ENCODE assay signal across 23 cellular contexts in genomic region chr7:108018668-108019067, GRCh38. TPM values are rescaled to one million over a fixed set of nuclear protein-coding genes. Genes with fewer than 3 reads are reported as not detected.
A peak's percentile ranks its signal among the peaks of the same experiment; 100 is the strongest.
DNase-seq lines count a peak whose midpoint lies in the region; ATAC-seq and TF ChIP-seq lines count a peak whose summit lies in the region.
"Had no signal": no experiment of that assay in that cellular context is flagged by ENCODE, and none has a peak within 500 bp of the region (broad histone marks: within the 10 kb centered on the region; RNA-seq: fewer than 3 reads in every experiment).

No MANE protein-coding gene starts in this region.

- no peak overlapping the region for H3K27ac Mint-ChIP-seq in stimulated activated effector memory CD8-positive, alpha-beta T cell treated with anti-CD3 and anti-CD28 coated beads, Interleukin-12 subunit alpha, Interleukin-12 subunit beta, amount 100 ng/mL, for 72 hours
- H3K27ac Mint-ChIP-seq: CD4-positive, alpha-beta memory T cell; CD4-positive, CD25-positive, alpha-beta regulatory T cell; CD8-positive, alpha-beta memory T cell had no signal

- DNase-seq in IMR-90 (no peak), esophagus muscularis mucosa (ENCODE audit: extremely low spot score) (peak; percentile 50), mesenchymal stem cell (no peak), anterior cingulate cortex (lab: John Stamatoyannopoulos, UW) (no peak), ovary (no peak), AG08395 (ENCODE audit: low spot score) (no peak)
- no peak for DNase-seq in stimulated activated effector memory CD8-positive, alpha-beta T cell treated with anti-CD3 and anti-CD28 coated beads, Interleukin-12 subunit alpha, Interleukin-12 subunit beta, amount 100 ng/mL, for 72 hours (ENCODE audit: low spot score in 2 of 2)
- DNase-seq: BE2C; C1 segment of cervical spinal cord; CD4-positive, alpha-beta memory T cell; CD4-positive, CD25-positive, alpha-beta regulatory T cell; CD8-positive, alpha-beta memory T cell; COR-L47; DMS 273 treated with DMSO at 0.1 percent for 48 hours; DMS153; DMS53; DMS79; DND-41; GF-D8 had no signal

- peaks cover 12% of the 10 kb centered on the region for H3K4me1 ChIP-seq in IMR-90 (ENCODE audit: control insufficient read depth, insufficient read depth, low read length)
- peaks cover 0 to 40% (median 30%) of the 10 kb centered on the region in 4 donors for H3K4me1 ChIP-seq in esophagus muscularis mucosa
- peaks cover 6% of the 10 kb centered on the region for H3K4me1 ChIP-seq in mesenchymal stem cell (ENCODE audit: control insufficient read depth, insufficient read depth, low read depth, low read length)
- H3K4me1 ChIP-seq in ovary (ENCODE audit: insufficient read depth): peaks cover 3% of the 10 kb centered on the region

- intact Hi-C loops in IMR-90 (cut with micrococcal nuclease) (no loop called here), esophagus muscularis mucosa (cut with DNase I) (loop anchor here (10.0 kb wide), 1 partner anchor 274 kb away; the partner anchor contains the start of gene CBLL1), ovary (cut with DNase I) (no loop called here)

- no peak overlapping the region for H3K4me3 ChIP-seq in IMR-90 (ENCODE audit: insufficient read depth, low read depth, low read length)
- no peak overlapping the region for H3K4me3 ChIP-seq in esophagus muscularis mucosa
- H3K4me3 ChIP-seq in mesenchymal stem cell (ENCODE audit: insufficient read depth in 1 of 2, low read depth in 1 of 2, low read length in 2 of 2): no peak overlapping the region
- H3K4me3 ChIP-seq in ovary: no peak overlapping the region
- H3K4me3 ChIP-seq: A549, BLaER1 had no signal

- no peaks in the 10 kb centered on the region for H3K4me1 Mint-ChIP-seq in stimulated activated effector memory CD8-positive, alpha-beta T cell treated with anti-CD3 and anti-CD28 coated beads, Interleukin-12 subunit alpha, Interleukin-12 subunit beta, amount 100 ng/mL, for 72 hours
- H3K4me1 Mint-ChIP-seq: CD14-positive monocyte; CD4-positive, CD25-positive, alpha-beta regulatory T cell; CD8-positive, alpha-beta memory T cell had no signal

- TF ChIP-seq EP300 in esophagus muscularis mucosa (IDR thresholded peaks at IDR 0.05): no peak
- TF ChIP-seq EP300 in ovary (IDR thresholded peaks at IDR 0.05): no peak

- no peaks in the 10 kb centered on the region for H3K36me3 Mint-ChIP-seq in stimulated activated effector memory CD8-positive, alpha-beta T cell treated with anti-CD3 and anti-CD28 coated beads, Interleukin-12 subunit alpha, Interleukin-12 subunit beta, amount 100 ng/mL, for 72 hours
- H3K36me3 Mint-ChIP-seq: CD14-positive monocyte; CD4-positive, alpha-beta memory T cell; CD4-positive, CD25-positive, alpha-beta regulatory T cell; CD8-positive, alpha-beta memory T cell had no signal

- H2BK5ac ChIP-seq in IMR-90 (ENCODE audit: low read depth, low read length, poor library complexity, severe bottlenecking): no peak overlapping the region
- no peak overlapping the region for H2BK5ac ChIP-seq in mesenchymal stem cell (ENCODE audit: low read depth, low read length, poor library complexity, severe bottlenecking)

- ATAC-seq in IMR-90 (ENCODE audit: low read depth): no peak
- ATAC-seq in stimulated activated effector memory CD8-positive, alpha-beta T cell treated with anti-CD3 and anti-CD28 coated beads, Interleukin-12 subunit alpha, Interleukin-12 subunit beta, amount 100 ng/mL, for 72 hours: peak; percentile 40
- ATAC-seq: A549 had no signal

- TF ChIP-seq POLR2A in IMR-90 (IDR thresholded peaks at IDR 0.05; ENCODE audit: low read depth, low read length) (no peak), esophagus muscularis mucosa (IDR thresholded peaks at IDR 0.05; ENCODE audit: low read depth) (no peak), ovary (IDR thresholded peaks at IDR 0.05) (no peak)

- no peaks in the 10 kb centered on the region for H3K9me3 ChIP-seq in IMR-90 (ENCODE audit: control insufficient read depth, insufficient read depth, low read length)
- H3K9me3 ChIP-seq in esophagus muscularis mucosa: no peaks in the 10 kb centered on the region
- H3K9me3 ChIP-seq in mesenchymal stem cell (ENCODE audit: control insufficient read depth, low read length): no peaks in the 10 kb centered on the region
- H3K9me3 ChIP-seq in ovary: no peaks in the 10 kb centered on the region
- H3K9me3 ChIP-seq: A549, BE2C, BLaER1 had no signal

- no peaks in the 10 kb centered on the region; the same call in 1 of the 2 replicates for H4K20me1 ChIP-seq in IMR-90 (ENCODE audit: insufficient read depth, low read length)
- H4K20me1 ChIP-seq: BLaER1 had no signal

- no peak overlapping the region; the same call in 1 of the 2 replicates for H2AK5ac ChIP-seq in IMR-90 (ENCODE audit: low read depth, low read length)
- H2AK5ac ChIP-seq in mesenchymal stem cell (ENCODE audit: low read length, severe bottlenecking): peak overlapping the region; percentile 94

- no peak overlapping the region; the same call in 1 of the 2 replicates for H3K14ac ChIP-seq in IMR-90 (replicated peaks; ENCODE audit: low read depth, low read length)
- H3K14ac ChIP-seq in mesenchymal stem cell (ENCODE audit: low read length in 2 of 2): no peak overlapping the region

- H3K9me3 Mint-ChIP-seq in stimulated activated effector memory CD8-positive, alpha-beta T cell treated with anti-CD3 and anti-CD28 coated beads, Interleukin-12 subunit alpha, Interleukin-12 subunit beta, amount 100 ng/mL, for 72 hours: no peaks in the 10 kb centered on the region
- H3K9me3 Mint-ChIP-seq: CD14-positive monocyte; CD4-positive, alpha-beta memory T cell; CD4-positive, CD25-positive, alpha-beta regulatory T cell; CD8-positive, alpha-beta memory T cell had no signal

- H4K8ac ChIP-seq in IMR-90 (ENCODE audit: low read depth in 2 of 2, low read length in 2 of 2): no peak overlapping the region
- no peak overlapping the region for H4K8ac ChIP-seq in mesenchymal stem cell (ENCODE audit: low read length)

- dilution Hi-C loops in IMR-90 (cut with HindIII; ENCODE audit: low sequenced_read_pairs, unreplicated experiment): loop anchor here (25.0 kb wide), 1 partner anchor 119 kb away; the partner anchor contains the start of gene LAMB4

- H3K18ac ChIP-seq in IMR-90 (ENCODE audit: low read depth, low read length) (no peak overlapping the region), mesenchymal stem cell (ENCODE audit: low read depth in 1 of 2, low read length in 2 of 2) (no peak overlapping the region)

- TF ChIP-seq CTCF in IMR-90 (conservative IDR thresholded peaks at IDR 0.05; ENCODE audit: low read depth, low read length) (no peak), esophagus muscularis mucosa (IDR thresholded peaks at IDR 0.05) (no peak), ovary (IDR thresholded peaks at IDR 0.05) (no peak)

- H3K27me3 ChIP-seq in IMR-90 (ENCODE audit: control insufficient read depth, insufficient read depth, low read length) (no peaks in the 10 kb centered on the region), esophagus muscularis mucosa (no peaks in the 10 kb centered on the region), mesenchymal stem cell (ENCODE audit: control insufficient read depth in 1 of 2, insufficient read depth in 1 of 2, low read length in 2 of 2) (no peaks in the 10 kb centered on the region), ovary (no peaks in the 10 kb centered on the region)
- H3K27me3 ChIP-seq: BE2C, BLaER1 had no signal

- H2BK15ac ChIP-seq in IMR-90 (ENCODE audit: low read depth, low read length) (no peak overlapping the region), mesenchymal stem cell (ENCODE audit: low read depth, poor library complexity, severe bottlenecking) (no peak overlapping the region)

- POLR2A ChIA-PET in IMR-90 (lab: Charles Lee; ENCODE audit: unreplicated experiment): no interaction called here

- H3K23ac ChIP-seq in IMR-90 (ENCODE audit: low read depth, low read length): no peak overlapping the region
- H3K23ac ChIP-seq in mesenchymal stem cell (ENCODE audit: low read length in 2 of 2): no peak overlapping the region

- H3K9ac ChIP-seq in IMR-90 (ENCODE audit: low read depth, low read length) (no peak overlapping the region), mesenchymal stem cell (ENCODE audit: low read length) (no peak overlapping the region)
- H3K9ac ChIP-seq: BLaER1 had no signal

- H4K91ac ChIP-seq in IMR-90 (ENCODE audit: insufficient read depth, low read depth, low read length) (no peak overlapping the region), mesenchymal stem cell (ENCODE audit: low read length) (no peak overlapping the region)

- H3K27ac ChIP-seq in IMR-90 (ENCODE audit: insufficient read depth, low read length): no peak overlapping the region
- H3K27ac ChIP-seq in esophagus muscularis mucosa (replicated peaks in 1 of 4): no peak overlapping the region
- H3K27ac ChIP-seq in mesenchymal stem cell (ENCODE audit: low read length, poor library complexity, severe bottlenecking): no peak overlapping the region
- H3K27ac ChIP-seq in ovary: no peak overlapping the region
- H3K27ac ChIP-seq: 22Rv1, BLaER1 had no signal

- H3K4me3 Mint-ChIP-seq in stimulated activated effector memory CD8-positive, alpha-beta T cell treated with anti-CD3 and anti-CD28 coated beads, Interleukin-12 subunit alpha, Interleukin-12 subunit beta, amount 100 ng/mL, for 72 hours: no peak overlapping the region
- H3K4me3 Mint-ChIP-seq: CD14-positive monocyte; CD4-positive, alpha-beta memory T cell; CD4-positive, CD25-positive, alpha-beta regulatory T cell; CD8-positive, alpha-beta memory T cell had no signal

- peak overlapping the region in 1 of 2 experiments; percentile 10 for H2BK12ac ChIP-seq in mesenchymal stem cell (ENCODE audit: low read length in 2 of 2)

- TF ChIP-seq RAD21 in IMR-90 (IDR thresholded peaks at IDR 0.05; ENCODE audit: low read length): no peak

- no peaks in the 10 kb centered on the region for H3K36me3 ChIP-seq in IMR-90 (ENCODE audit: control insufficient read depth, insufficient read depth, low read length)
- H3K36me3 ChIP-seq in esophagus muscularis mucosa: no peaks in the 10 kb centered on the region
- H3K36me3 ChIP-seq in mesenchymal stem cell (ENCODE audit: control insufficient read depth in 1 of 2, insufficient read depth in 2 of 2, low read depth in 1 of 2, low read length in 2 of 2): no peaks in the 10 kb centered on the region
- no peaks in the 10 kb centered on the region for H3K36me3 ChIP-seq in ovary
- H3K36me3 ChIP-seq: BE2C, BLaER1 had no signal

- H3K79me1 ChIP-seq in IMR-90 (ENCODE audit: low read depth in 1 of 2, low read length in 2 of 2) (no peaks in the 10 kb centered on the region), mesenchymal stem cell (replicated peaks; ENCODE audit: low read length, poor library complexity, severe bottlenecking) (no peaks in the 10 kb centered on the region)

- no peak overlapping the region; the same call in 1 of the 2 replicates for H2BK20ac ChIP-seq in IMR-90 (ENCODE audit: low read depth, low read length)

- H4K5ac ChIP-seq in IMR-90 (ENCODE audit: low read depth, low read length): no peak overlapping the region

- H2BK120ac ChIP-seq in IMR-90 (ENCODE audit: low read depth, low read length) (peak overlapping the region; percentile 6; the same call in 1 of the 2 replicates), mesenchymal stem cell (ENCODE audit: low read depth, low read length) (no peak overlapping the region)

- H2AFZ ChIP-seq in IMR-90 (replicated peaks; ENCODE audit: low read length, poor library complexity) (no peak overlapping the region), mesenchymal stem cell (ENCODE audit: low read depth, low read length) (no peak overlapping the region)

- in situ Hi-C loops in IMR-90 (cut with MboI; ENCODE audit: low sequenced_read_pairs): no loop called here

- no TSS peak for BruUV-seq in IMR-90 (replicated peaks; lab: Mats Ljungman, UMichigan)

- H2AK9ac ChIP-seq in IMR-90 (replicated peaks; ENCODE audit: low read depth, low read length, poor library complexity): no peak overlapping the region

- no peak overlapping the region for H3K56ac ChIP-seq in IMR-90 (ENCODE audit: extremely low read depth, insufficient read depth, low read length)

- H3K4ac ChIP-seq in IMR-90 (ENCODE audit: low read depth, low read length) (no peak overlapping the region), mesenchymal stem cell (ENCODE audit: low read depth in 1 of 2, low read length in 2 of 2) (no peak overlapping the region)

- WGBS in IMR-90 (ENCODE audit: extremely low coverage in 2 of 2, insufficient read length in 1 of 2), 2 experiments: no CpG with 5 or more reads among the region's 4 CpGs
- WGBS in esophagus muscularis mucosa: 96% methylated on average over 4 of the region's 4 CpGs
- 100% methylated on average over 3 of the region's 4 CpGs for WGBS in mesenchymal stem cell
- 95 to 100% (median 96%) methylated on average over 4 of the region's 4 CpGs for WGBS in ovary, 3 donors

- peaks cover 10% of the 10 kb centered on the region; the same call in 1 of the 2 replicates for H3K9me1 ChIP-seq in IMR-90 (ENCODE audit: insufficient read depth, low read length)

- no peak overlapping the region for H3K4me2 ChIP-seq in IMR-90 (ENCODE audit: low read depth, low read length)
- no peak overlapping the region for H3K4me2 ChIP-seq in mesenchymal stem cell (ENCODE audit: low read length, poor library complexity, severe bottlenecking)
- H3K4me2 ChIP-seq: A549, BLaER1 had no signal

- CTCF ChIA-PET in IMR-90 (lab: Yijun Ruan, JAX): no interaction called here

RNA-seq across cellular contexts. Expression of gene LAMB1, which starts 15.7 kb away (rescaled TPM):
- 117 TPM in 2 replicates for total RNA-seq in IMR-90 (2012; rRNA removed)
- polyA plus RNA-seq in IMR-90 (2012; rRNA removed): 97.5 and 114 TPM in 2 replicates
- polyA plus RNA-seq in IMR-90 (2012; cell fraction: cytosol; rRNA removed): 83.3 and 90.8 TPM in 2 replicates
- polyA plus RNA-seq in IMR-90 (2012; cell fraction: nucleus; rRNA removed; ENCODE audit: low replicate concordance): 304 and 403 TPM in 2 replicates
- total RNA-seq in esophagus muscularis mucosa: 100 to 1,000 TPM; 167 to 240 (median 219) TPM
- polyA plus RNA-seq in mesenchymal stem cell (2013, experiment 1 of 2): 509 TPM
- 467 TPM for polyA plus RNA-seq in mesenchymal stem cell (2013, experiment 2 of 2)
- 100 to 1,000 TPM in 1 of 7 donors, 10 to 100 TPM in 6; 10.2 to 151 (median 65.0) TPM for total RNA-seq in ovary
- polyA plus RNA-seq in ovary: 100 to 1,000 TPM in 1 of 2 donors, 10 to 100 TPM in 1; 49.2 to 148 TPM
- total RNA-seq: CD4-positive, alpha-beta memory T cell; CD8-positive, alpha-beta memory T cell had no signal
